22 cellular contexts compared by ENCODE assay signal in the genomic region with DNA sequence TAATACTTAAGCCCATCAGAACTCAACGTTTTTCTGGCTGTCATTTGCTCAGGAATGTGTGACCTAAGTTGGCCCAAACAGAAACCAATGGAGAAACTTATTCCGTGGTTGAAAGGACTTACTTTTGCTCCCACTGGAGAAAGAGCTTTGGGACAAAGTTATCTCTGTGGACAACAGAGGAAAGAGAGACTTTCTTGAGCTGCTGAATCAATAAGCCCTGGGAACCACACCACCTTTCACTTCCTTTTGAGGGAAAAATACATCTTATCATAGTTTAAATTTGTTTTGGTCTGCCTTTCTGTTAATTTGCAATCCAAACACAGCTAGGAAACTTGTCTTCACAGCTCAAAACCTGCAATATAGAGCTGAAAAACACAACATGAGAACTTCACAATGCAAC.
"Had no signal": no experiment of that assay in that cellular context is flagged by ENCODE, and none has a peak within 500 bp of the region (broad histone marks: within the 10 kb centered on the region; RNA-seq: fewer than 3 reads in every experiment).

No MANE protein-coding gene starts in this region.

- H3K36me3 ChIP-seq: heart left ventricle, tibial nerve, upper lobe of right lung, vagina had no signal

- FAIRE-seq: frontal cortex had no signal

- H3K27me3 Mint-ChIP-seq: stimulated activated naive B cell treated with anti-CD40 and anti-IgM and Interleukin-4, amounts not matched to agents 10 μg/mL and 1 μg/mL and 100 μg/mL, for 72 hours had no signal

- H3K79me2 ChIP-seq: parathyroid adenoma had no signal

- H3K27me3 ChIP-seq: heart left ventricle, testis, tibial nerve, upper lobe of right lung, vagina had no signal

- H3K9ac ChIP-seq: parathyroid adenoma had no signal

- H3K4me1 Mint-ChIP-seq: nephron; stimulated activated naive B cell treated with anti-CD40 and anti-IgM and Interleukin-4, amounts not matched to agents 10 μg/mL and 1 μg/mL and 100 μg/mL, for 72 hours; stimulated activated naive CD8-positive, alpha-beta T cell treated with anti-CD3 and anti-CD28 coated beads, Interleukin-15, amount 100 ng/mL, for 72 hours had no signal

- H3K4me3 Mint-ChIP-seq: nephron; stimulated activated naive B cell treated with anti-CD40 and anti-IgM and Interleukin-4, amounts not matched to agents 10 μg/mL and 1 μg/mL and 100 μg/mL, for 72 hours; stimulated activated naive CD8-positive, alpha-beta T cell treated with anti-CD3 and anti-CD28 coated beads, Interleukin-15, amount 100 ng/mL, for 72 hours had no signal

- H3K9me3 ChIP-seq: psoas muscle, testis, upper lobe of right lung, vagina had no signal

- H3K27ac ChIP-seq: heart left ventricle, parathyroid adenoma, psoas muscle, testis, tibial nerve, upper lobe of right lung, vagina had no signal

- H3K4me1 ChIP-seq: parathyroid adenoma, psoas muscle, testis, tibial nerve, upper lobe of right lung, vagina had no signal

- H3K27ac Mint-ChIP-seq: nephron; stimulated activated naive B cell treated with anti-CD40 and anti-IgM and Interleukin-4, amounts not matched to agents 10 μg/mL and 1 μg/mL and 100 μg/mL, for 72 hours; stimulated activated naive CD8-positive, alpha-beta T cell treated with anti-CD3 and anti-CD28 coated beads, Interleukin-15, amount 100 ng/mL, for 72 hours had no signal

- ATAC-seq: heart left ventricle; left colon; left ventricle myocardium superior; psoas muscle; sciatic nerve; stimulated activated naive B cell treated with anti-CD40 and anti-IgM and Interleukin-4, amounts not matched to agents 10 μg/mL and 1 μg/mL and 100 μg/mL, for 72 hours; stimulated activated naive CD8-positive, alpha-beta T cell treated with anti-CD3 and anti-CD28 coated beads, Interleukin-15, amount 100 ng/mL, for 72 hours; upper lobe of right lung had no signal

- DNase-seq: dermis blood vessel endothelial cell; heart left ventricle; hippocampal formation; left colon; left ventricle myocardium superior; mesenchymal stem cell; midbrain; occipital lobe; psoas muscle; stimulated activated CD4-positive, alpha-beta T cell treated with anti-CD3 and anti-CD28 coated beads, Interleukin-2, amount 100 ng/mL, for 24 hours; stimulated activated CD4-positive, alpha-beta T cell treated with anti-CD3 and anti-CD28 coated beads, Interleukin-4, amount 100 ng/mL, for 4 hours; stimulated activated naive B cell treated with anti-CD40 and anti-IgM and Interleukin-4, amounts not matched to agents 10 μg/mL and 1 μg/mL and 100 μg/mL, for 72 hours; stimulated activated naive CD8-positive, alpha-beta T cell treated with anti-CD3 and anti-CD28 coated beads, Interleukin-15, amount 100 ng/mL, for 72 hours; testis; upper lobe of right lung had no signal

- H3K36me3 Mint-ChIP-seq: stimulated activated naive B cell treated with anti-CD40 and anti-IgM and Interleukin-4, amounts not matched to agents 10 μg/mL and 1 μg/mL and 100 μg/mL, for 72 hours had no signal

- H3K4me3 ChIP-seq: heart left ventricle, lung, psoas muscle, testis, tibial nerve, upper lobe of right lung, vagina had no signal

- H2AFZ ChIP-seq: parathyroid adenoma had no signal
